In genomic region chr7:44348851-44349781, GRCh38 we compare ENCODE assay signal across 14 cellular contexts. TPM values are rescaled to one million over a fixed set of nuclear protein-coding genes. Genes with fewer than 3 reads are reported as not detected.
DNase-seq lines count a peak whose midpoint lies in the region; ATAC-seq, FAIRE-seq and TF ChIP-seq lines count a peak whose summit lies in the region.
"Had no signal": no experiment of that assay in that cellular context is flagged by ENCODE, and none has a peak within 500 bp of the region (broad histone marks: within the 10 kb centered on the region; RNA-seq: fewer than 3 reads in every experiment).

No MANE protein-coding gene starts in this region.

- no peak for TF ChIP-seq RAD21 in HepG2 (CRISPR knock-in tag; IDR thresholded peaks at IDR 0.05)

- no peak for TF ChIP-seq POLR2A in HepG2 (IDR thresholded peaks at IDR 0.05; ENCODE audit: insufficient read depth in 1 of 2, low read depth in 2 of 2, low read length in 2 of 2)
- no peak for TF ChIP-seq POLR2A in right lobe of liver (IDR thresholded peaks at IDR 0.05)

- ATAC-seq in HepG2 (peak; percentile 91), right lobe of liver (no peak), HG02588 (IDR thresholded peaks at IDR 0.05; ENCODE audit: unreplicated experiment) (no peak)
- ATAC-seq: natural killer cell, upper lobe of right lung had no signal

- H3K9ac ChIP-seq in HepG2 (ENCODE audit: insufficient read depth, low read depth, low read length) = no peak overlapping the region
- H3K9ac ChIP-seq in keratinocyte (ENCODE audit: control insufficient read depth, extremely low read depth, insufficient read depth, low read length) = no peak overlapping the region

- DNase-seq in HepG2 (ENCODE audit: low spot score) (peak; percentile 27), right lobe of liver (no peak), choroid plexus epithelial cell (ENCODE audit: low read depth) (peak; percentile 39), keratinocyte (ENCODE audit: low read depth, low spot score) (no peak), COLO668 (lab: John Stamatoyannopoulos, UW; ENCODE audit: unreplicated experiment) (no peak)
- no peak for DNase-seq in activated T-cell treated with anti-CD3 and anti-CD28 coated beads, Interleukin-2, amount 50 U/mL, for 48 hours
- DNase-seq in stimulated activated CD4-positive, alpha-beta T cell treated with anti-CD3 and anti-CD28 coated beads, Interleukin-4, amount 100 ng/mL, for 24 hours = no peak
- DNase-seq: activated CD8-positive, alpha-beta memory T cell treated with anti-CD3 and anti-CD28 coated beads, Interleukin-2, amount 50 U/mL, for 4 hours; hypothalamus; natural killer cell; NCI-H1417 treated with DMSO at 0.1 percent for 48 hours; upper lobe of right lung had no signal

- no peak overlapping the region for H3K4me3 ChIP-seq in HepG2 (replicated peaks in 1 of 3; ENCODE audit: insufficient read depth in 1 of 3, low read depth in 2 of 3, low read length in 3 of 3)
- no peak overlapping the region for H3K4me3 ChIP-seq in right lobe of liver
- H3K4me3 ChIP-seq in choroid plexus epithelial cell (ENCODE audit: low read depth, low read length) = no peak overlapping the region
- H3K4me3 ChIP-seq in keratinocyte (ENCODE audit: control insufficient read depth in 2 of 3, extremely low read depth in 1 of 3, insufficient read depth in 2 of 3, low read depth in 1 of 3, low read length in 3 of 3) = no peak overlapping the region
- H3K4me3 ChIP-seq: prostate gland, upper lobe of right lung had no signal

- H3K27ac ChIP-seq in HepG2 (ENCODE audit: extremely low read length, insufficient read depth, low read length) (no peak overlapping the region), right lobe of liver (no peak overlapping the region), keratinocyte (ENCODE audit: control insufficient read depth, insufficient read depth, low read length) (no peak overlapping the region)
- H3K27ac ChIP-seq: prostate gland, upper lobe of right lung had no signal

- BruUV-seq in HepG2 (replicated peaks; lab: Mats Ljungman, UMichigan) = no TSS peak

- H2AFZ ChIP-seq in HepG2 (ENCODE audit: low read length) (no peak overlapping the region), keratinocyte (ENCODE audit: control insufficient read depth, low read length) (peak overlapping the region; percentile 68)

- in situ Hi-C loops in HepG2 (cut with HindIII; ENCODE audit: extremely low pct_ligation_motif_present, low pct_unique_long_range_greater_than_20kb) = no loop called here

- CTCF ChIA-PET in HepG2 (lab: Yijun Ruan, JAX; ENCODE audit: low intra/inter-chr PET ratio, low total read pairs) = no interaction called here

- TF ChIP-seq CTCF in HepG2 (CRISPR knock-in tag; IDR thresholded peaks at IDR 0.05) (peak; percentile 41; the same call in 1 of the 2 replicates), right lobe of liver (IDR thresholded peaks at IDR 0.05) (no peak), choroid plexus epithelial cell (conservative IDR thresholded peaks at IDR 0.05; ENCODE audit: low read depth, low read length) (peak; percentile 38), keratinocyte (optimal IDR thresholded peaks at IDR 0.05 in 1 of 3, IDR thresholded peaks at IDR 0.05 in 1 of 3, conservative IDR thresholded peaks at IDR 0.05 in 1 of 3; ENCODE audit: extremely low read depth in 1 of 3, insufficient read depth in 2 of 3, low read length in 3 of 3) (peak; percentile 19 to 61 (median 60))

- H3K9me3 ChIP-seq in HepG2 (ENCODE audit: low read length) = no peaks in the 10 kb centered on the region
- no peaks in the 10 kb centered on the region for H3K9me3 ChIP-seq in right lobe of liver
- H3K9me3 ChIP-seq in keratinocyte (ENCODE audit: control insufficient read depth, low read depth, low read length) = peaks cover 4% of the 10 kb centered on the region
- H3K9me3 ChIP-seq: prostate gland had no signal

- H3K27me3 ChIP-seq in HepG2 (ENCODE audit: control insufficient read depth in 1 of 2, insufficient read depth in 2 of 2, low read length in 2 of 2) (0 out of 5 replicates have a peak, but pooled peaks cover 0 to 3% of the 10 kb centered on the region in 2 experiments), right lobe of liver (no peaks in the 10 kb centered on the region), keratinocyte (ENCODE audit: control insufficient read depth, extremely low read depth, insufficient read depth, low read length) (no peaks in the 10 kb centered on the region)
- H3K27me3 ChIP-seq: upper lobe of right lung had no signal

- H3K36me3 ChIP-seq in HepG2 (replicated peaks in 1 of 2; ENCODE audit: control insufficient read depth in 1 of 2, insufficient read depth in 2 of 2, low read length in 2 of 2) (no peaks in the 10 kb centered on the region), right lobe of liver (no peaks in the 10 kb centered on the region), keratinocyte (ENCODE audit: control insufficient read depth in 2 of 2, extremely low read depth in 1 of 2, insufficient read depth in 2 of 2, low read length in 2 of 2) (no peaks in the 10 kb centered on the region)
- H3K36me3 ChIP-seq: prostate gland, upper lobe of right lung had no signal

- 0 out of 2 replicates have a peak overlapping the region, but pooled peaks have one; percentile 1 for H3K4me2 ChIP-seq in HepG2 (ENCODE audit: low read depth, low read length)
- peak overlapping the region; percentile 37 for H3K4me2 ChIP-seq in keratinocyte (ENCODE audit: control insufficient read depth, extremely low read depth, insufficient read depth, low read depth, low read length)

- H3K9me1 ChIP-seq in keratinocyte (ENCODE audit: control insufficient read depth, extremely low read depth, insufficient read depth, low read length) = no peaks in the 10 kb centered on the region

- H4K20me1 ChIP-seq in HepG2 (ENCODE audit: insufficient read depth, low read length) (no peaks in the 10 kb centered on the region), keratinocyte (ENCODE audit: control insufficient read depth, extremely low read depth, insufficient read depth, low read length) (no peaks in the 10 kb centered on the region)

- POLR2A ChIA-PET in HepG2 (lab: Yijun Ruan, JAX) = no interaction called here

- TF ChIP-seq EP300 in HepG2 (IDR thresholded peaks at IDR 0.05; ENCODE audit: low read depth in 2 of 2, low read length in 2 of 2) = no peak
- no peak for TF ChIP-seq EP300 in HepG2 (CRISPR knock-in tag; IDR thresholded peaks at IDR 0.05; ENCODE audit: borderline replicate concordance)

- dilution Hi-C loops in keratinocyte (cut with MboI; ENCODE audit: extremely low pct_ligation_motif_present, low sequenced_read_pairs) = no loop called here

- FAIRE-seq in HepG2 (lab: Jason Lieb, UNC) (peak; percentile 18), keratinocyte (lab: Jason Lieb, UNC) (no peak)

- no peaks in the 10 kb centered on the region for H3K79me2 ChIP-seq in HepG2 (ENCODE audit: insufficient read depth, low read length)
- no peaks in the 10 kb centered on the region for H3K79me2 ChIP-seq in keratinocyte (ENCODE audit: control insufficient read depth, insufficient read depth, low read length)

- H3K4me1 ChIP-seq in HepG2 (ENCODE audit: insufficient read depth, low read length) (no peaks in the 10 kb centered on the region), right lobe of liver (no peaks in the 10 kb centered on the region), keratinocyte (ENCODE audit: control insufficient read depth, extremely low read depth, insufficient read depth, low read length) (peaks cover 10% of the 10 kb centered on the region)
- H3K4me1 ChIP-seq: prostate gland, upper lobe of right lung had no signal

- WGBS in HepG2 (ENCODE audit: low lambda C conversion rate) = 32% methylated on average over 6 of the region's 9 CpGs
- 100% methylated on average over 1 of the region's 9 CpGs for WGBS in right lobe of liver (ENCODE audit: insufficient coverage, low coverage, low lambda C conversion rate, missing lambda C conversion rate)

- intact Hi-C loops in HepG2 (cut with micrococcal nuclease; ENCODE audit: unreplicated experiment) = no loop called here
- intact Hi-C loops in right lobe of liver (cut with DNase I) = no loop called here

TF ChIP-seq in HepG2, 621 proteins besides CTCF, POLR2A, EP300 and RAD21 (continues in another document):
- TF ChIP-seq HNRNPK (IDR thresholded peaks at IDR 0.05; ENCODE audit: low read depth, low read length, poor library complexity, severe bottlenecking) = no peak
- TF ChIP-seq KLF11 (CRISPR knock-in tag; IDR thresholded peaks at IDR 0.05) = no peak

RNA-seq across cellular contexts. Expression of gene CAMK2B, which starts 23.7 kb away (rescaled TPM):
- total RNA-seq in HepG2 (2016; rRNA removed; fragmentation: Illumina TruSeq; extraction: Trizol) (0.13 and 0.27 TPM in 2 replicates), right lobe of liver (1 to 10 TPM; 2.1 to 5.1 (median 3.3) TPM)
- total RNA-seq in HepG2 (2016; cell fraction: cytosol; rRNA removed; fragmentation: Illumina TruSeq; extraction: Trizol; ENCODE audit: low read depth) = not detected in 2 replicates
- total RNA-seq in HepG2 (2016; cell fraction: insoluble cytoplasmic fraction; rRNA removed; fragmentation: Illumina TruSeq; extraction: Trizol) = 0.06 and 0.19 TPM in 2 replicates
- total RNA-seq in HepG2 (2016; cell fraction: membrane; rRNA removed; fragmentation: Illumina TruSeq; extraction: Trizol) = 0.21 TPM in 1 of 2 replicates, not detected in the other
- total RNA-seq in HepG2 (2016; cell fraction: nucleus; rRNA removed; fragmentation: Illumina TruSeq; extraction: Trizol) = 0.09 TPM in 1 of 2 replicates, not detected in the other
- polyA plus RNA-seq in HepG2 (2011; rRNA removed) (0.20 and 0.48 TPM in 2 replicates), keratinocyte (0.25 to 0.32 TPM (median 0.31 TPM) in 3 replicates)
- 0.09 and 0.39 TPM in 2 replicates for polyA plus RNA-seq in HepG2 (2011; cell fraction: cytosol; rRNA removed)
- polyA plus RNA-seq in HepG2 (2011; cell fraction: nucleus; rRNA removed) = 0.10 and 0.19 TPM in 2 replicates
- 0.09 TPM in 1 of 2 replicates, not detected in the other for polyA plus RNA-seq in HepG2 (2012)
- polyA plus RNA-seq in HepG2 (2016; cell fraction: cytosol; fragmentation: Illumina TruSeq; extraction: Trizol; ENCODE audit: low read depth) = 0.18 TPM in 1 of 2 replicates, not detected in the other
- 0.43 and 0.62 TPM in 2 replicates for polyA plus RNA-seq in HepG2 (2016; cell fraction: insoluble cytoplasmic fraction; fragmentation: Illumina TruSeq; extraction: Trizol; ENCODE audit: low read depth)
- polyA plus RNA-seq in HepG2 (2016; cell fraction: membrane; fragmentation: Illumina TruSeq; extraction: Trizol; ENCODE audit: low read depth) = 0.30 TPM in 1 of 2 replicates, not detected in the other
- not detected in 2 replicates for polyA plus RNA-seq in HepG2 (2016; cell fraction: nucleus; fragmentation: Illumina TruSeq; extraction: Trizol; ENCODE audit: insufficient read depth, low read depth)
- 0.04 and 0.56 TPM in 2 replicates for polyA minus RNA-seq in HepG2 (2011; rRNA and poly(A)+ RNA removed; ENCODE audit: low replicate concordance)
- polyA minus RNA-seq in HepG2 (2011; cell fraction: cytosol; rRNA and poly(A)+ RNA removed) = not detected in 2 replicates
- polyA minus RNA-seq in HepG2 (2011; cell fraction: nucleus; rRNA and poly(A)+ RNA removed) = not detected in 2 replicates
- 0.54 TPM for polyA plus RNA-seq in keratinocyte (2011; ENCODE audit: low read depth)
- 0.07 and 0.12 TPM in 2 replicates for polyA plus RNA-seq in keratinocyte (2011; cell fraction: cytosol; rRNA removed)
- 0.39 and 0.72 TPM in 2 replicates for polyA plus RNA-seq in keratinocyte (2011; cell fraction: nucleus; rRNA removed)
- 0.13 and 0.37 TPM in 2 replicates for polyA plus RNA-seq in keratinocyte (2012; ENCODE audit: low replicate concordance)
- polyA minus RNA-seq in keratinocyte = 0.10 TPM in 2 of 3 replicates, not detected in the other
- polyA minus RNA-seq in keratinocyte (2011; cell fraction: cytosol; rRNA and poly(A)+ RNA removed) = not detected
- polyA minus RNA-seq in keratinocyte (2011; cell fraction: nucleus; rRNA and poly(A)+ RNA removed) = 0.39 TPM in 1 of 2 replicates, not detected in the other

Comparison
In these comparisons a context has a peak if more than half of its experiments do, and no peak if none do; other contexts are left out.
1. DNase-seq: peak in HepG2 (single experiment) and choroid plexus epithelial cell (single experiment); none in right lobe of liver (0 of 3), keratinocyte (single experiment), activated T-cell treated with anti-CD3 and anti-CD28 coated beads, Interleukin-2, amount 50 U/mL, for 48 hours (0 of 2), COLO668 (single experiment) and stimulated activated CD4-positive, alpha-beta T cell treated with anti-CD3 and anti-CD28 coated beads, Interleukin-4, amount 100 ng/mL, for 24 hours (single experiment).
2. CTCF ChIP-seq: peak in HepG2 (single experiment), choroid plexus epithelial cell (single experiment) and keratinocyte (3 of 3); none in right lobe of liver (0 of 4).